In genomic region chr15:78444255-78444654, GRCh38 we compare ENCODE assay signal across 15 cellular contexts.
"Had no signal": no experiment of that assay in that cellular context is flagged by ENCODE, and none has a peak within 500 bp of the region (broad histone marks: within the 10 kb centered on the region; RNA-seq: fewer than 3 reads in every experiment).

No MANE protein-coding gene starts in this region.

- ATAC-seq: foreskin keratinocyte; mucosa of descending colon; naive thymus-derived CD8-positive, alpha-beta T cell; psoas muscle; right lobe of liver had no signal

- DNase-seq: activated CD4-positive, CD25-positive, alpha-beta regulatory T cell treated with anti-CD3 and anti-CD28 coated beads, Interleukin-2, amount 50 U/mL, for 72 hours; activated naive CD4-positive, alpha-beta T cell treated with Interleukin-2 at 50 U/mL for 16 hours; activated T-cell treated with anti-CD3 and anti-CD28 coated beads for 4 hours; anterior cingulate cortex; foreskin keratinocyte; mucosa of descending colon; naive thymus-derived CD8-positive, alpha-beta T cell; occipital lobe; psoas muscle; right lobe of liver; SIG-M5; spleen; stimulated activated CD4-positive, alpha-beta T cell treated with anti-CD3 and anti-CD28 coated beads, Interleukin-1b, Interleukin-23, amount 100 ng/mL, for 48 hours; stimulated activated naive CD4-positive, alpha-beta T cell treated with Interleukin-2 at 50 U/mL for 16 hours had no signal

- H3K9me3 ChIP-seq: breast epithelium, mucosa of descending colon, psoas muscle, right lobe of liver, spleen had no signal

- H3K27me3 ChIP-seq: breast epithelium, foreskin keratinocyte, right lobe of liver, spleen had no signal

- H3K27me3 Mint-ChIP-seq: naive thymus-derived CD8-positive, alpha-beta T cell had no signal

- H3K4me3 ChIP-seq: breast epithelium, mucosa of descending colon, psoas muscle, right lobe of liver, spleen had no signal

- H3K9me3 Mint-ChIP-seq: naive thymus-derived CD8-positive, alpha-beta T cell had no signal
